In genomic region chr14:54881235-54881760, GRCh38 we compare ENCODE assay signal across 8 cellular contexts. TPM values are rescaled to one million over a fixed set of nuclear protein-coding genes. Genes with fewer than 3 reads are reported as not detected.
DNase-seq lines count a peak whose midpoint lies in the region; ATAC-seq and TF ChIP-seq lines count a peak whose summit lies in the region.

No MANE protein-coding gene starts in this region.

- H3K4me3 Mint-ChIP-seq in CD8-positive, alpha-beta memory T cell: peak overlapping the region; percentile 88 to 93 (median 89)
- peak overlapping the region; percentile 83 for H3K4me3 Mint-ChIP-seq in activated naive CD8-positive, alpha-beta T cell treated with anti-CD3 and anti-CD28 coated beads for 36 hours
- no peak overlapping the region for H3K4me3 Mint-ChIP-seq in progenitor cell of endocrine pancreas (ENCODE audit: low read depth)

- no peaks in the 10 kb centered on the region for H3K27me3 Mint-ChIP-seq in CD8-positive, alpha-beta memory T cell
- H3K27me3 Mint-ChIP-seq in activated naive CD8-positive, alpha-beta T cell treated with anti-CD3 and anti-CD28 coated beads for 36 hours: no peaks in the 10 kb centered on the region
- no peaks in the 10 kb centered on the region for H3K27me3 Mint-ChIP-seq in progenitor cell of endocrine pancreas

- 42 to 43% methylated on average over 6 of the region's 6 CpGs for WGBS in testis, 2 donors

- peaks cover 38 to 62% (median 59%) of the 10 kb centered on the region in 3 donors for H3K4me1 Mint-ChIP-seq in CD8-positive, alpha-beta memory T cell
- H3K4me1 Mint-ChIP-seq in activated naive CD8-positive, alpha-beta T cell treated with anti-CD3 and anti-CD28 coated beads for 36 hours: peaks cover 50% of the 10 kb centered on the region
- peaks cover 5% of the 10 kb centered on the region for H3K4me1 Mint-ChIP-seq in progenitor cell of endocrine pancreas (ENCODE audit: low read depth)

- POLR2A ChIA-PET in CD8-positive, alpha-beta memory T cell (lab: Charles Lee): interaction anchor here (0.7 to 2.6 kb wide), 5 partner anchors 10 to 393 kb away, joined by 3 to 13 read pairs (median 3); partner anchors contain the start of gene GCH1

- intact Hi-C loops in testis (cut with DNase I; ENCODE audit: low total_unique reads): no loop called here

- no peaks in the 10 kb centered on the region for H3K9me3 Mint-ChIP-seq in CD8-positive, alpha-beta memory T cell
- H3K9me3 Mint-ChIP-seq in activated naive CD8-positive, alpha-beta T cell treated with anti-CD3 and anti-CD28 coated beads for 36 hours: no peaks in the 10 kb centered on the region
- H3K9me3 Mint-ChIP-seq in progenitor cell of endocrine pancreas (ENCODE audit: low read depth): no peaks in the 10 kb centered on the region

- H3K4me3 ChIP-seq in CD8-positive, alpha-beta memory T cell (ENCODE audit: low read length): peak overlapping the region; percentile 48
- peak overlapping the region; percentile 4 to 8 for H3K4me3 ChIP-seq in testis

- no peak for TF ChIP-seq POLR2A in testis (IDR thresholded peaks at IDR 0.05)

- no peaks in the 10 kb centered on the region for H3K27me3 ChIP-seq in CD8-positive, alpha-beta memory T cell (ENCODE audit: insufficient read depth, low read length, poor library complexity, severe bottlenecking)
- no peaks in the 10 kb centered on the region for H3K27me3 ChIP-seq in testis

- peaks cover 25% of the 10 kb centered on the region for H3K4me1 ChIP-seq in CD8-positive, alpha-beta memory T cell (ENCODE audit: insufficient read depth, low read length)
- no peaks in the 10 kb centered on the region for H3K4me1 ChIP-seq in testis

- ATAC-seq in GM19397 (IDR thresholded peaks at IDR 0.05; ENCODE audit: unreplicated experiment) (peak; percentile 51), HG03565 (IDR thresholded peaks at IDR 0.05; ENCODE audit: unreplicated experiment) (peak; percentile 38)

- H3K36me3 ChIP-seq in CD8-positive, alpha-beta memory T cell (ENCODE audit: insufficient read depth, low read length): no peaks in the 10 kb centered on the region
- no peaks in the 10 kb centered on the region for H3K36me3 ChIP-seq in testis (ENCODE audit: low read depth, missing control alignments)

- CTCF ChIA-PET in CD8-positive, alpha-beta memory T cell (lab: Charles Lee): interaction anchor here (0.9 to 3.5 kb wide), 8 partner anchors 12 to 107 kb away, joined by 3 to 21 read pairs (median 4); partner anchors contain the start of gene GCH1

- peaks cover 0 to 13% (median 2%) of the 10 kb centered on the region in 3 donors for H3K36me3 Mint-ChIP-seq in CD8-positive, alpha-beta memory T cell
- H3K36me3 Mint-ChIP-seq in activated naive CD8-positive, alpha-beta T cell treated with anti-CD3 and anti-CD28 coated beads for 36 hours: peaks cover 12% of the 10 kb centered on the region
- peaks cover 6% of the 10 kb centered on the region for H3K36me3 Mint-ChIP-seq in progenitor cell of endocrine pancreas (ENCODE audit: insufficient read depth)

- DNase-seq in CD8-positive, alpha-beta memory T cell: peak in 2 of 5 donors; percentile 34 to 60
- DNase-seq in activated naive CD8-positive, alpha-beta T cell treated with anti-CD3 and anti-CD28 coated beads for 36 hours: peak; percentile 26
- peak; percentile 3 for DNase-seq in islet precursor cell
- no peak for DNase-seq in testis
- DNase-seq in progenitor cell of endocrine pancreas (ENCODE audit: low spot score, unreplicated experiment): no peak
- no peak for DNase-seq in NCI-H510A (lab: John Stamatoyannopoulos, UW)

- peak overlapping the region; percentile 87 to 97 (median 96) for H3K27ac Mint-ChIP-seq in CD8-positive, alpha-beta memory T cell
- peak overlapping the region; percentile 99 for H3K27ac Mint-ChIP-seq in activated naive CD8-positive, alpha-beta T cell treated with anti-CD3 and anti-CD28 coated beads for 36 hours
- H3K27ac Mint-ChIP-seq in progenitor cell of endocrine pancreas: no peak overlapping the region

- TF ChIP-seq CTCF in testis (IDR thresholded peaks at IDR 0.05) (no peak), progenitor cell of endocrine pancreas (IDR thresholded peaks at IDR 0.05; ENCODE audit: unreplicated experiment) (no peak)

- peak overlapping the region; percentile 70 for H3K27ac ChIP-seq in CD8-positive, alpha-beta memory T cell (ENCODE audit: low read depth, low read length)
- H3K27ac ChIP-seq in testis: peak overlapping the region; percentile 0 to 54

- no peaks in the 10 kb centered on the region for H3K9me3 ChIP-seq in CD8-positive, alpha-beta memory T cell (ENCODE audit: low read length)
- H3K9me3 ChIP-seq in testis: no peaks in the 10 kb centered on the region

RNA-seq across cellular contexts. Expression of gene GCH1, which starts 21.3 kb away (rescaled TPM):
- 10 to 100 TPM; 26.4 TPM for total RNA-seq in CD8-positive, alpha-beta memory T cell
- polyA plus RNA-seq in CD8-positive, alpha-beta memory T cell: 35.3 TPM
- 10 to 100 TPM; 45.9 to 47.5 TPM for total RNA-seq in activated naive CD8-positive, alpha-beta T cell treated with anti-CD3 and anti-CD28 coated beads for 36 hours
- total RNA-seq in testis (10 to 100 TPM; 11.3 to 15.8 TPM), progenitor cell of endocrine pancreas (33.4 and 35.4 TPM in 2 replicates)
- polyA plus RNA-seq in testis (ENCODE audit: insufficient read depth, low read depth, low replicate concordance): 8.8 TPM

Comparison
In these comparisons a context has a peak if more than half of its experiments do, and no peak if none do; other contexts are left out.
1. DNase-seq: peak in activated naive CD8-positive, alpha-beta T cell treated with anti-CD3 and anti-CD28 coated beads for 36 hours (single experiment) and islet precursor cell (single experiment); none in testis (single experiment), progenitor cell of endocrine pancreas (single experiment) and NCI-H510A (single experiment).